In genomic region chr2:39778775-39779751, GRCh38 we compare ENCODE assay signal across 1 cellular context.
TF ChIP-seq lines count a peak whose summit lies in the region.

Gene THUMPD2, minus strand, starts transcription at chr2:39779258. Its CDS starts 19 bp downstream, at chr2:39779239.

TF ChIP-seq in SK-N-SH, 30 proteins besides CTCF, POLR2A, EP300 and RAD21 (continued from another document):
- peak; percentile 39 for TF ChIP-seq NRF1 (IDR thresholded peaks at IDR 0.05; ENCODE audit: low read depth, low read length)
- no peak for TF ChIP-seq NFIC (IDR thresholded peaks at IDR 0.05; ENCODE audit: borderline replicate concordance)
- no peak for TF ChIP-seq SMC3 (IDR thresholded peaks at IDR 0.05; ENCODE audit: low read depth, low read length)
- peak; percentile 93 for TF ChIP-seq MAX (IDR thresholded peaks at IDR 0.05; ENCODE audit: low read depth)
- no peak for TF ChIP-seq PBX3 (IDR thresholded peaks at IDR 0.05)
- TF ChIP-seq EZH2phosphoT487 (IDR thresholded peaks at IDR 0.05; ENCODE audit: borderline replicate concordance, low read depth): no peak
- peak; percentile 48; the same call in 1 of the 2 replicates for TF ChIP-seq REST (IDR thresholded peaks at IDR 0.05; ENCODE audit: low read depth, low read length)
- no peak for TF ChIP-seq MEF2A (IDR thresholded peaks at IDR 0.05; ENCODE audit: borderline replicate concordance, low read depth)
- TF ChIP-seq ELF1 (IDR thresholded peaks at IDR 0.05): peak; percentile 28; the same call in 1 of the 2 replicates
- peak; percentile 21 for TF ChIP-seq CHD2 (IDR thresholded peaks at IDR 0.05; ENCODE audit: low read length, partially characterized antibody)
- TF ChIP-seq TEAD4 (IDR thresholded peaks at IDR 0.05; ENCODE audit: borderline replicate concordance, insufficient read depth): no peak
- peak; percentile 43 for TF ChIP-seq GATA2 (CRISPR knock-in tag; IDR thresholded peaks at IDR 0.05)
- no peak for TF ChIP-seq TCF12 (IDR thresholded peaks at IDR 0.05)
- no peak for TF ChIP-seq RXRA (IDR thresholded peaks at IDR 0.05; ENCODE audit: borderline replicate concordance, low read depth)
- TF ChIP-seq USF1 (IDR thresholded peaks at IDR 0.05; ENCODE audit: borderline replicate concordance, low read depth): peak; percentile 98
- TF ChIP-seq FOSL2 (IDR thresholded peaks at IDR 0.05; ENCODE audit: borderline replicate concordance, low read depth): no peak
- peak; percentile 66; the same call in 1 of the 2 replicates for TF ChIP-seq TAF1 (IDR thresholded peaks at IDR 0.05; ENCODE audit: borderline replicate concordance, low read depth, low read length)
